ENCODE assay signal across 2 cellular contexts in the genomic region with DNA sequence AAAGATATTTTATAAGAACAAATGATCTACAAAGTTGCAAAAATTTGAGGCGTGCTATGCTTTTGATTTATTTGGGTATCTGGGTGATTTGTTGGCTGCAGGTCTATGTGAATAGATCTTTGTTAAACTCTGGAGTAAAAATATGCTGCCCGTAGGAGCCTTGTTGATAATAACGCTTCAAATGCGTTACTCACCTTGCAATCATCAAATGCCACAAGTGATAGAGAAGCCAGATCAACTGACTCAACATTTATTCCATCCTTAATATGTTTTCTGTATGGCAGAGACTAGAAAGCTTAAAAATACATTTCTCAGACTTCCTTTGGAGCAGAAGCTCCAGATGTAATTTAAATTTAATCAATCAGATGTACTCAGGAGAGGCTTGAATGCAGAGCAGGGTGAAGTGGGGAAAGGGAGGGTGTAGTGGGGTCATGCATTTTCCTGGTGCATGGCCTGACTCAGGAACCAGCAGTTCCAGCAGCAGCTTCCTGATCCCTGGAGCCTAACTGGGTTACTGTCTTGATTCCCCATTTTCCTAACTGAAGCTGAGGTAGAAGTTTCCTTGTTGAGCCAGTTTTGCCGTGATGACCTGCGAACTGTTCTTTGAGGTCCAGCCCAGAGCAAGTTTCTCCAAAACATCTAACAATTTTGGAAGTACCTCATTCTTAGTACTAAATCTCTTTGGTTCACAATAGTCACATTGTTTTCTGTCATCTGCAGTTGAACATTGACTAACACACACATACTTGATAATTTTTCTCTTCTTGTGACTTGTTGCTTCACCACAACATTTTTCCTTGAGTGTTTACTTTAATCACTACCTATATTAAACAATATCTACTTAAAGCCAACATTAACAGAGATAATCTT.
TF ChIP-seq lines count a peak whose summit lies in the region.

No MANE protein-coding gene starts in this region.

TF ChIP-seq in SK-N-SH, 30 proteins besides CTCF, POLR2A, EP300 and RAD21:
- TF ChIP-seq, protein P1, sequence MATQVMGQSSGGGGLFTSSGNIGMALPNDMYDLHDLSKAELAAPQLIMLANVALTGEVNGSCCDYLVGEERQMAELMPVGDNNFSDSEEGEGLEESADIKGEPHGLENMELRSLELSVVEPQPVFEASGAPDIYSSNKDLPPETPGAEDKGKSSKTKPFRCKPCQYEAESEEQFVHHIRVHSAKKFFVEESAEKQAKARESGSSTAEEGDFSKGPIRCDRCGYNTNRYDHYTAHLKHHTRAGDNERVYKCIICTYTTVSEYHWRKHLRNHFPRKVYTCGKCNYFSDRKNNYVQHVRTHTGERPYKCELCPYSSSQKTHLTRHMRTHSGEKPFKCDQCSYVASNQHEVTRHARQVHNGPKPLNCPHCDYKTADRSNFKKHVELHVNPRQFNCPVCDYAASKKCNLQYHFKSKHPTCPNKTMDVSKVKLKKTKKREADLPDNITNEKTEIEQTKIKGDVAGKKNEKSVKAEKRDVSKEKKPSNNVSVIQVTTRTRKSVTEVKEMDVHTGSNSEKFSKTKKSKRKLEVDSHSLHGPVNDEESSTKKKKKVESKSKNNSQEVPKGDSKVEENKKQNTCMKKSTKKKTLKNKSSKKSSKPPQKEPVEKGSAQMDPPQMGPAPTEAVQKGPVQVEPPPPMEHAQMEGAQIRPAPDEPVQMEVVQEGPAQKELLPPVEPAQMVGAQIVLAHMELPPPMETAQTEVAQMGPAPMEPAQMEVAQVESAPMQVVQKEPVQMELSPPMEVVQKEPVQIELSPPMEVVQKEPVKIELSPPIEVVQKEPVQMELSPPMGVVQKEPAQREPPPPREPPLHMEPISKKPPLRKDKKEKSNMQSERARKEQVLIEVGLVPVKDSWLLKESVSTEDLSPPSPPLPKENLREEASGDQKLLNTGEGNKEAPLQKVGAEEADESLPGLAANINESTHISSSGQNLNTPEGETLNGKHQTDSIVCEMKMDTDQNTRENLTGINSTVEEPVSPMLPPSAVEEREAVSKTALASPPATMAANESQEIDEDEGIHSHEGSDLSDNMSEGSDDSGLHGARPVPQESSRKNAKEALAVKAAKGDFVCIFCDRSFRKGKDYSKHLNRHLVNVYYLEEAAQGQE (IDR thresholded peaks at IDR 0.05; ENCODE audit: low read depth, low read length): no peak
- TF ChIP-seq MEF2A (IDR thresholded peaks at IDR 0.05; ENCODE audit: borderline replicate concordance, low read depth) (no peak), GATA2 (CRISPR knock-in tag; IDR thresholded peaks at IDR 0.05) (no peak), NRF1 (IDR thresholded peaks at IDR 0.05; ENCODE audit: low read depth, low read length) (no peak), FOXJ3 (CRISPR knock-in tag; IDR thresholded peaks at IDR 0.05) (no peak), CHD2 (IDR thresholded peaks at IDR 0.05; ENCODE audit: low read length, partially characterized antibody) (no peak), MXI1 (IDR thresholded peaks at IDR 0.05; ENCODE audit: low read depth, low read length) (no peak), TCF12 (IDR thresholded peaks at IDR 0.05) (no peak), SMC3 (IDR thresholded peaks at IDR 0.05; ENCODE audit: low read depth, low read length) (no peak), JUND (IDR thresholded peaks at IDR 0.05) (no peak), SIN3A (IDR thresholded peaks at IDR 0.05; ENCODE audit: borderline replicate concordance, low read depth, low read length) (no peak), FOSL2 (IDR thresholded peaks at IDR 0.05; ENCODE audit: borderline replicate concordance, low read depth) (peak; percentile 24; the same call in 1 of the 2 replicates)
- TF ChIP-seq, protein P2, sequence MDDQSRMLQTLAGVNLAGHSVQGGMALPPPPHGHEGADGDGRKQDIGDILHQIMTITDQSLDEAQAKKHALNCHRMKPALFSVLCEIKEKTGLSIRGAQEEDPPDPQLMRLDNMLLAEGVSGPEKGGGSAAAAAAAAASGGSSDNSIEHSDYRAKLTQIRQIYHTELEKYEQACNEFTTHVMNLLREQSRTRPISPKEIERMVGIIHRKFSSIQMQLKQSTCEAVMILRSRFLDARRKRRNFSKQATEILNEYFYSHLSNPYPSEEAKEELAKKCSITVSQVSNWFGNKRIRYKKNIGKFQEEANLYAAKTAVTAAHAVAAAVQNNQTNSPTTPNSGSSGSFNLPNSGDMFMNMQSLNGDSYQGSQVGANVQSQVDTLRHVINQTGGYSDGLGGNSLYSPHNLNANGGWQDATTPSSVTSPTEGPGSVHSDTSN (IDR thresholded peaks at IDR 0.05): peak; percentile 30; the same call in 1 of the 2 replicates
- TF ChIP-seq, protein P3, sequence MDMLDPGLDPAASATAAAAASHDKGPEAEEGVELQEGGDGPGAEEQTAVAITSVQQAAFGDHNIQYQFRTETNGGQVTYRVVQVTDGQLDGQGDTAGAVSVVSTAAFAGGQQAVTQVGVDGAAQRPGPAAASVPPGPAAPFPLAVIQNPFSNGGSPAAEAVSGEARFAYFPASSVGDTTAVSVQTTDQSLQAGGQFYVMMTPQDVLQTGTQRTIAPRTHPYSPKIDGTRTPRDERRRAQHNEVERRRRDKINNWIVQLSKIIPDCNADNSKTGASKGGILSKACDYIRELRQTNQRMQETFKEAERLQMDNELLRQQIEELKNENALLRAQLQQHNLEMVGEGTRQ (IDR thresholded peaks at IDR 0.05; ENCODE audit: borderline replicate concordance, low read depth, low read length): no peak
- TF ChIP-seq, protein P4, sequence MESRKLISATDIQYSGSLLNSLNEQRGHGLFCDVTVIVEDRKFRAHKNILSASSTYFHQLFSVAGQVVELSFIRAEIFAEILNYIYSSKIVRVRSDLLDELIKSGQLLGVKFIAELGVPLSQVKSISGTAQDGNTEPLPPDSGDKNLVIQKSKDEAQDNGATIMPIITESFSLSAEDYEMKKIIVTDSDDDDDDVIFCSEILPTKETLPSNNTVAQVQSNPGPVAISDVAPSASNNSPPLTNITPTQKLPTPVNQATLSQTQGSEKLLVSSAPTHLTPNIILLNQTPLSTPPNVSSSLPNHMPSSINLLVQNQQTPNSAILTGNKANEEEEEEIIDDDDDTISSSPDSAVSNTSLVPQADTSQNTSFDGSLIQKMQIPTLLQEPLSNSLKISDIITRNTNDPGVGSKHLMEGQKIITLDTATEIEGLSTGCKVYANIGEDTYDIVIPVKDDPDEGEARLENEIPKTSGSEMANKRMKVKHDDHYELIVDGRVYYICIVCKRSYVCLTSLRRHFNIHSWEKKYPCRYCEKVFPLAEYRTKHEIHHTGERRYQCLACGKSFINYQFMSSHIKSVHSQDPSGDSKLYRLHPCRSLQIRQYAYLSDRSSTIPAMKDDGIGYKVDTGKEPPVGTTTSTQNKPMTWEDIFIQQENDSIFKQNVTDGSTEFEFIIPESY (IDR thresholded peaks at IDR 0.05; ENCODE audit: borderline replicate concordance, low read depth): no peak

TF ChIP-seq in SK-N-SH treated with all-trans-retinoic acid at 6 μM for 48 hours, 23 proteins besides CTCF, POLR2A, EP300 and RAD21 (continued from another document):
- TF ChIP-seq PPARA (CRISPR knock-in tag; IDR thresholded peaks at IDR 0.05; ENCODE audit: borderline replicate concordance) (no peak), TOX (CRISPR knock-in tag; IDR thresholded peaks at IDR 0.05; ENCODE audit: borderline replicate concordance) (no peak), RARB (CRISPR knock-in tag; IDR thresholded peaks at IDR 0.05) (no peak)
- TF ChIP-seq, protein P5, sequence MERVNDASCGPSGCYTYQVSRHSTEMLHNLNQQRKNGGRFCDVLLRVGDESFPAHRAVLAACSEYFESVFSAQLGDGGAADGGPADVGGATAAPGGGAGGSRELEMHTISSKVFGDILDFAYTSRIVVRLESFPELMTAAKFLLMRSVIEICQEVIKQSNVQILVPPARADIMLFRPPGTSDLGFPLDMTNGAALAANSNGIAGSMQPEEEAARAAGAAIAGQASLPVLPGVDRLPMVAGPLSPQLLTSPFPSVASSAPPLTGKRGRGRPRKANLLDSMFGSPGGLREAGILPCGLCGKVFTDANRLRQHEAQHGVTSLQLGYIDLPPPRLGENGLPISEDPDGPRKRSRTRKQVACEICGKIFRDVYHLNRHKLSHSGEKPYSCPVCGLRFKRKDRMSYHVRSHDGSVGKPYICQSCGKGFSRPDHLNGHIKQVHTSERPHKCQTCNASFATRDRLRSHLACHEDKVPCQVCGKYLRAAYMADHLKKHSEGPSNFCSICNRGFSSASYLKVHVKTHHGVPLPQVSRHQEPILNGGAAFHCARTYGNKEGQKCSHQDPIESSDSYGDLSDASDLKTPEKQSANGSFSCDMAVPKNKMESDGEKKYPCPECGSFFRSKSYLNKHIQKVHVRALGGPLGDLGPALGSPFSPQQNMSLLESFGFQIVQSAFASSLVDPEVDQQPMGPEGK (CRISPR knock-in tag; IDR thresholded peaks at IDR 0.05; ENCODE audit: borderline replicate concordance): no peak
